ENCODE assay signal across 1 cellular context in the genomic region with DNA sequence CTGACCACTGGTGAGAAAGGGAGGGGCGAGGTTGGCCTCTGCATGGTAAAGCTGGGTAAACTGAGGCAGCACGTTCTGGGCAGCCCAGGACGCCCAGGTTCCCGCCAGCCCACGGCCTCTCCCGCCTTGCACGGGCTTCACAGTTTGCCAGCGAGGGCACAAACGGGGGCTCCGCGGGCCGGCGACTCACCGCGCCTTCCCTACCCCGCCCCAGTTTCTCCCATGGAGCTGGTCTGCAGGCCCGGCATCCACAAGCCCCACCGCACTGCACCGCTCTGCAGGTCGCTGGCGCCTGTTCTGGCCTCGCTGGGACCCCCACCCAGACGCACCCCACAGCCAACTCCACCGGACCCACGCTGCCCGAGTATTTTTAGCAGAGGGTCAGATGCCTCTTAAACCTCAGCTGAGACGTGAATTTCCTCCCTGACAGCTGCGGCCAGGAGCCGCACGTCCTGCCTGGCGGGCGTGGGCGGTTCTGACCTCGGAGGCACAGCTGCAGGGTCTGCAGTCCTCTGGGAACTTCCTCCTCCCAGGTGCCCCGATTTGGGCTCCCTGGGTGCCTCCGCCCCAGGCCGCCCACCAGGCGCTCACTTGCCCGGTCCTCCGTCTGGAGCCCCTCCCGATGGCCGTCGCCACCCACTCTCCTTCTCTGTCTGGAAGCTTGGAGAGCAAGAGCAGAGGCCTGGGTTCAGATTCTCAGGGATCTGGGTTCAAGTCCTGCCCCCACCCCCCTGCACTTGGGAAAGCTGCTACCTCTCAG.
TF ChIP-seq lines count a peak whose summit lies in the region.

No MANE protein-coding gene starts in this region.

TF ChIP-seq in K562, 482 proteins besides CTCF, POLR2A, EP300 and RAD21:
- TF ChIP-seq SMAD4 (CRISPR knock-in tag; conservative IDR thresholded peaks at IDR 0.05) (no peak), TRIM25 (IDR thresholded peaks at IDR 0.05; ENCODE audit: borderline replicate concordance) (no peak), MEIS2 (IDR thresholded peaks at IDR 0.05; ENCODE audit: partially characterized antibody) (no peak), PPARD (CRISPR knock-in tag; IDR thresholded peaks at IDR 0.05) (no peak), PCBP1 (IDR thresholded peaks at IDR 0.05; ENCODE audit: low read depth, low read length, poor library complexity, severe bottlenecking) (no peak), NUFIP1 (IDR thresholded peaks at IDR 0.05; ENCODE audit: partially characterized antibody) (no peak), EGR1 (conservative IDR thresholded peaks at IDR 0.05) (peak; percentile 51), FOXJ3 (CRISPR knock-in tag; IDR thresholded peaks at IDR 0.05) (no peak)
TF ChIP-seq in K562: peak in this region for 1.
